In the genomic region with DNA sequence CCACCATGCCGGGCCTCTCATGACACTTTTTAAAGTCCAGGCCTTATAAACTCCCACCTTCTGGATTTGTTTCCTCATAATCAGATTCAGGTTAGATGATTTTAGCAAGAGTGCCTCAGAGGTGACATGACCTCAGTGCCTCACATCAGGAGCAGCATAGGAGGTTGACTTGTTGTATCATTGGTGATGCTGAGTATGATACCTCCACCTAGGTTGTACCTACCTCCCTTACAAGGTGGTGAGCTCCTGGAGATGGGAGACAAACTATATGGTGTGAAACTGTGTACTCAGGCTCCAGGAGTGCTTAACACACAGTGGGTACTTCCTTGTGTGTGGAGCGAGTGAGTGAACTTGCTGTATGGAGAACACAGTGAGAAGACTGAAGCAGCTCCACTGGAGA, we compare ENCODE assay signal across 24 cellular contexts. TPM values are rescaled to one million over a fixed set of nuclear protein-coding genes. Genes with fewer than 3 reads are reported as not detected.
DNase-seq lines count a peak whose midpoint lies in the region; ATAC-seq, FAIRE-seq and TF ChIP-seq lines count a peak whose summit lies in the region.
"Had no signal": no experiment of that assay in that cellular context is flagged by ENCODE, and none has a peak within 500 bp of the region (broad histone marks: within the 10 kb centered on the region; RNA-seq: fewer than 3 reads in every experiment).

No MANE protein-coding gene starts in this region.

- TF ChIP-seq POLR2A in HepG2 (IDR thresholded peaks at IDR 0.05; ENCODE audit: insufficient read depth in 1 of 2, low read depth in 2 of 2, low read length in 2 of 2): no peak

- H3K4me3 ChIP-seq in HepG2 (replicated peaks in 1 of 3; ENCODE audit: insufficient read depth in 1 of 3, low read depth in 2 of 3, low read length in 3 of 3): no peak overlapping the region
- H3K4me3 ChIP-seq: GM12878, PC-9, SJSA1 had no signal

- no peak for FAIRE-seq in HepG2 (lab: Jason Lieb, UNC)
- FAIRE-seq: G401.6, GM12878, GM19239, HTR-8/SVneo had no signal

- no peaks in the 10 kb centered on the region for H3K9me3 Mint-ChIP-seq in activated CD4-positive, alpha-beta T cell treated with anti-CD3 and anti-CD28 coated beads for 36 hours (ENCODE audit: low read depth)
- no peaks in the 10 kb centered on the region for H3K9me3 Mint-ChIP-seq in HFFc6
- no peaks in the 10 kb centered on the region for H3K9me3 Mint-ChIP-seq in stimulated activated effector memory CD8-positive, alpha-beta T cell treated with anti-CD3 and anti-CD28 coated beads, Interleukin-12 subunit alpha, Interleukin-12 subunit beta, amount 100 ng/mL, for 72 hours
- H3K9me3 Mint-ChIP-seq: CD8-positive, alpha-beta T cell had no signal

- intact Hi-C loops in activated CD4-positive, alpha-beta T cell treated with anti-CD3 and anti-CD28 coated beads for 36 hours (cut with DNase I, micrococcal nuclease): no loop called here
- intact Hi-C loops in HepG2 (cut with micrococcal nuclease; ENCODE audit: unreplicated experiment): no loop called here

- no peak for TF ChIP-seq RAD21 in HepG2 (CRISPR knock-in tag; IDR thresholded peaks at IDR 0.05)

- in situ Hi-C loops in HepG2 (cut with HindIII; ENCODE audit: extremely low pct_ligation_motif_present, low pct_unique_long_range_greater_than_20kb): no loop called here

- POLR2A ChIA-PET in activated CD4-positive, alpha-beta T cell treated with anti-CD3 and anti-CD28 coated beads for 36 hours (lab: Charles Lee): no interaction called here
- POLR2A ChIA-PET in HepG2 (lab: Yijun Ruan, JAX): interaction anchor here (0.6 to 0.8 kb wide), 2 partner anchors 10 to 38 kb away, joined by 3 to 4 read pairs; no protein-coding TSS in a partner anchor

- no peak overlapping the region for H3K9ac ChIP-seq in HepG2 (ENCODE audit: insufficient read depth, low read depth, low read length)

- no peak overlapping the region for H3K27ac ChIP-seq in HepG2 (ENCODE audit: extremely low read length, insufficient read depth, low read length)
- H3K27ac ChIP-seq: 22Rv1, C4-2B, SJSA1 had no signal

- no peaks in the 10 kb centered on the region for H3K4me1 ChIP-seq in HepG2 (ENCODE audit: insufficient read depth, low read length)
- H3K4me1 ChIP-seq: Caco-2, SJSA1 had no signal

- DNase-seq in activated CD4-positive, alpha-beta T cell treated with anti-CD3 and anti-CD28 coated beads for 36 hours: no peak
- DNase-seq in activated CD4-positive, alpha-beta T cell treated with anti-CD3 and anti-CD28 coated beads for 1 hour: no peak
- DNase-seq in HFFc6 (no peak), HepG2 (ENCODE audit: low spot score) (no peak)
- no peak for DNase-seq in stimulated activated effector memory CD8-positive, alpha-beta T cell treated with anti-CD3 and anti-CD28 coated beads, Interleukin-12 subunit alpha, Interleukin-12 subunit beta, amount 100 ng/mL, for 72 hours (ENCODE audit: low spot score in 2 of 2)
- DNase-seq: Caco-2; CD8-positive, alpha-beta T cell; KG1; MM.1S; NCI-H1694; NCI-H2029 treated with DMSO at 0.1 percent for 48 hours; NCI-H446 treated with DMSO at 0.1 percent for 48 hours; NCI-H526; PC-9 had no signal

- no peaks in the 10 kb centered on the region for H3K9me3 ChIP-seq in HepG2 (ENCODE audit: low read length)
- H3K9me3 ChIP-seq: Caco-2, SJSA1 had no signal

- no peaks in the 10 kb centered on the region for H3K27me3 ChIP-seq in HepG2 (ENCODE audit: control insufficient read depth in 1 of 2, insufficient read depth in 2 of 2, low read length in 2 of 2)
- H3K27me3 ChIP-seq: SJSA1 had no signal

- no peaks in the 10 kb centered on the region for H3K79me2 ChIP-seq in HepG2 (ENCODE audit: insufficient read depth, low read length)

- CTCF ChIA-PET in activated CD4-positive, alpha-beta T cell treated with anti-CD3 and anti-CD28 coated beads for 36 hours (lab: Charles Lee): interaction anchor here (0.5 kb wide), 1 partner anchor 144 kb away, joined by 3 read pairs; no protein-coding TSS in a partner anchor
- CTCF ChIA-PET in HepG2 (lab: Yijun Ruan, JAX; ENCODE audit: low intra/inter-chr PET ratio, low total read pairs): no interaction called here

- peaks cover 40 to 73% of the 10 kb centered on the region in 2 experiments for H3K36me3 ChIP-seq in HepG2 (replicated peaks in 1 of 2; ENCODE audit: control insufficient read depth in 1 of 2, insufficient read depth in 2 of 2, low read length in 2 of 2)

- WGBS in HepG2 (ENCODE audit: low lambda C conversion rate): 96% methylated on average over 2 of the region's 2 CpGs

- no peaks in the 10 kb centered on the region for H3K4me1 Mint-ChIP-seq in activated CD4-positive, alpha-beta T cell treated with anti-CD3 and anti-CD28 coated beads for 36 hours
- no peaks in the 10 kb centered on the region; the same call in 1 of the 2 replicates for H3K4me1 Mint-ChIP-seq in HFFc6 (ENCODE audit: low read depth)
- H3K4me1 Mint-ChIP-seq in stimulated activated effector memory CD8-positive, alpha-beta T cell treated with anti-CD3 and anti-CD28 coated beads, Interleukin-12 subunit alpha, Interleukin-12 subunit beta, amount 100 ng/mL, for 72 hours: no peaks in the 10 kb centered on the region
- H3K4me1 Mint-ChIP-seq: B cell had no signal

- no peaks in the 10 kb centered on the region for H3K27me3 Mint-ChIP-seq in activated CD4-positive, alpha-beta T cell treated with anti-CD3 and anti-CD28 coated beads for 36 hours
- no peaks in the 10 kb centered on the region; the same call in 1 of the 2 replicates for H3K27me3 Mint-ChIP-seq in HFFc6 (ENCODE audit: insufficient read depth)
- H3K27me3 Mint-ChIP-seq: B cell had no signal

- H2AFZ ChIP-seq in HepG2 (ENCODE audit: low read length): no peak overlapping the region
- H2AFZ ChIP-seq: PC-9 had no signal

- 0 out of 2 replicates have a peak, but pooled peaks cover 5% of the 10 kb centered on the region for H4K20me1 ChIP-seq in HepG2 (ENCODE audit: insufficient read depth, low read length)

- no peak overlapping the region for H3K4me3 Mint-ChIP-seq in activated CD4-positive, alpha-beta T cell treated with anti-CD3 and anti-CD28 coated beads for 36 hours
- no peak overlapping the region for H3K4me3 Mint-ChIP-seq in HFFc6
- H3K4me3 Mint-ChIP-seq in stimulated activated effector memory CD8-positive, alpha-beta T cell treated with anti-CD3 and anti-CD28 coated beads, Interleukin-12 subunit alpha, Interleukin-12 subunit beta, amount 100 ng/mL, for 72 hours: no peak overlapping the region
- H3K4me3 Mint-ChIP-seq: B cell; CD8-positive, alpha-beta T cell had no signal

- no peak for TF ChIP-seq CTCF in HFFc6 (IDR thresholded peaks at IDR 0.05)
- no peak for TF ChIP-seq CTCF in HepG2 (CRISPR knock-in tag; IDR thresholded peaks at IDR 0.05)

- no TSS peak for BruUV-seq in HepG2 (replicated peaks; lab: Mats Ljungman, UMichigan)

- peak overlapping the region; percentile 13 for H3K27ac Mint-ChIP-seq in activated CD4-positive, alpha-beta T cell treated with anti-CD3 and anti-CD28 coated beads for 36 hours
- peak overlapping the region; percentile 30; the same call in 1 of the 2 replicates for H3K27ac Mint-ChIP-seq in HFFc6
- peak overlapping the region; percentile 69 for H3K27ac Mint-ChIP-seq in stimulated activated effector memory CD8-positive, alpha-beta T cell treated with anti-CD3 and anti-CD28 coated beads, Interleukin-12 subunit alpha, Interleukin-12 subunit beta, amount 100 ng/mL, for 72 hours
- H3K27ac Mint-ChIP-seq: B cell; CD8-positive, alpha-beta T cell had no signal

- no peak for ATAC-seq in activated CD4-positive, alpha-beta T cell treated with anti-CD3 and anti-CD28 coated beads for 36 hours
- ATAC-seq in HepG2: peak; percentile 8; the same call in 2 of the 3 replicates
- ATAC-seq in stimulated activated effector memory CD8-positive, alpha-beta T cell treated with anti-CD3 and anti-CD28 coated beads, Interleukin-12 subunit alpha, Interleukin-12 subunit beta, amount 100 ng/mL, for 72 hours: no peak
- no peak for ATAC-seq in GM18511 (IDR thresholded peaks at IDR 0.05; ENCODE audit: unreplicated experiment)
- no peak for ATAC-seq in HG02840 (IDR thresholded peaks at IDR 0.05; ENCODE audit: low FRiP score, unreplicated experiment)
- ATAC-seq: CD8-positive, alpha-beta T cell; GM12878 had no signal

- H3K36me3 Mint-ChIP-seq in activated CD4-positive, alpha-beta T cell treated with anti-CD3 and anti-CD28 coated beads for 36 hours (ENCODE audit: low read depth): peaks cover 22% of the 10 kb centered on the region
- peaks cover 13% of the 10 kb centered on the region; the same call in 1 of the 2 replicates for H3K36me3 Mint-ChIP-seq in HFFc6 (ENCODE audit: low read depth)
- peaks cover 71% of the 10 kb centered on the region for H3K36me3 Mint-ChIP-seq in stimulated activated effector memory CD8-positive, alpha-beta T cell treated with anti-CD3 and anti-CD28 coated beads, Interleukin-12 subunit alpha, Interleukin-12 subunit beta, amount 100 ng/mL, for 72 hours

- TF ChIP-seq EP300 in HepG2 (IDR thresholded peaks at IDR 0.05; ENCODE audit: low read depth in 2 of 2, low read length in 2 of 2) (no peak), HepG2 (CRISPR knock-in tag; IDR thresholded peaks at IDR 0.05; ENCODE audit: borderline replicate concordance) (no peak)

- no peak overlapping the region for H3K4me2 ChIP-seq in HepG2 (ENCODE audit: low read depth, low read length)
- H3K4me2 ChIP-seq: PC-9 had no signal

RNA-seq across cellular contexts. Expression of a gene that starts 18.6 kb away (rescaled TPM):
- 100 to 1,000 TPM in 1 of 2 experiments, 10 to 100 TPM in 1; 81.5 to 158 TPM for total RNA-seq in activated CD4-positive, alpha-beta T cell treated with anti-CD3 and anti-CD28 coated beads for 36 hours
- 100 to 1,000 TPM in 1 of 6 experiments, 10 to 100 TPM in 5; 79.4 to 101 (median 89.0) TPM for total RNA-seq in HFFc6 (2021; fragmentation: NEBNext Ultra II Directional; extraction: Animal tissue kit (Norgen Biotek cat#: 25700))
- total RNA-seq in HepG2 (2016; rRNA removed; fragmentation: Illumina TruSeq; extraction: Trizol): 601 and 760 TPM in 2 replicates
- total RNA-seq in HepG2 (2016; cell fraction: cytosol; rRNA removed; fragmentation: Illumina TruSeq; extraction: Trizol; ENCODE audit: low read depth): 295 and 299 TPM in 2 replicates
- total RNA-seq in HepG2 (2016; cell fraction: insoluble cytoplasmic fraction; rRNA removed; fragmentation: Illumina TruSeq; extraction: Trizol): 602 and 798 TPM in 2 replicates
- 285 and 300 TPM in 2 replicates for total RNA-seq in HepG2 (2016; cell fraction: membrane; rRNA removed; fragmentation: Illumina TruSeq; extraction: Trizol)
- 185 and 192 TPM in 2 replicates for total RNA-seq in HepG2 (2016; cell fraction: nucleus; rRNA removed; fragmentation: Illumina TruSeq; extraction: Trizol)
- 192 and 221 TPM in 2 replicates for polyA plus RNA-seq in HepG2 (2011; rRNA removed)
- polyA plus RNA-seq in HepG2 (2011; cell fraction: cytosol; rRNA removed): 288 and 387 TPM in 2 replicates
- 84.1 and 87.7 TPM in 2 replicates for polyA plus RNA-seq in HepG2 (2011; cell fraction: nucleus; rRNA removed)
- 224 and 262 TPM in 2 replicates for polyA plus RNA-seq in HepG2 (2012)
- 233 and 257 TPM in 2 replicates for polyA plus RNA-seq in HepG2 (2016; cell fraction: cytosol; fragmentation: Illumina TruSeq; extraction: Trizol; ENCODE audit: low read depth)
- 608 and 670 TPM in 2 replicates for polyA plus RNA-seq in HepG2 (2016; cell fraction: insoluble cytoplasmic fraction; fragmentation: Illumina TruSeq; extraction: Trizol; ENCODE audit: low read depth)
- polyA plus RNA-seq in HepG2 (2016; cell fraction: membrane; fragmentation: Illumina TruSeq; extraction: Trizol; ENCODE audit: low read depth): 191 and 215 TPM in 2 replicates
- 276 and 279 TPM in 2 replicates for polyA plus RNA-seq in HepG2 (2016; cell fraction: nucleus; fragmentation: Illumina TruSeq; extraction: Trizol; ENCODE audit: insufficient read depth, low read depth)
- 41.0 and 74.5 TPM in 2 replicates for polyA minus RNA-seq in HepG2 (2011; rRNA and poly(A)+ RNA removed; ENCODE audit: low replicate concordance)
- polyA minus RNA-seq in HepG2 (2011; cell fraction: cytosol; rRNA and poly(A)+ RNA removed): 75.4 and 99.6 TPM in 2 replicates
- 33.9 and 41.0 TPM in 2 replicates for polyA minus RNA-seq in HepG2 (2011; cell fraction: nucleus; rRNA and poly(A)+ RNA removed)

RNA-seq across cellular contexts. Expression of a gene that starts 20.0 kb away (rescaled TPM):
- 10 to 100 TPM; 56.8 to 57.2 TPM for total RNA-seq in activated CD4-positive, alpha-beta T cell treated with anti-CD3 and anti-CD28 coated beads for 36 hours
- total RNA-seq in HFFc6 (2021; fragmentation: NEBNext Ultra II Directional; extraction: Animal tissue kit (Norgen Biotek cat#: 25700)): 100 to 1,000 TPM in 3 of 6 experiments, 10 to 100 TPM in 3; 94.1 to 130 (median 99.2) TPM
- total RNA-seq in HepG2 (2016; rRNA removed; fragmentation: Illumina TruSeq; extraction: Trizol): 111 and 142 TPM in 2 replicates
- 27.2 and 33.8 TPM in 2 replicates for total RNA-seq in HepG2 (2016; cell fraction: cytosol; rRNA removed; fragmentation: Illumina TruSeq; extraction: Trizol; ENCODE audit: low read depth)
- 112 and 143 TPM in 2 replicates for total RNA-seq in HepG2 (2016; cell fraction: insoluble cytoplasmic fraction; rRNA removed; fragmentation: Illumina TruSeq; extraction: Trizol)
- total RNA-seq in HepG2 (2016; cell fraction: membrane; rRNA removed; fragmentation: Illumina TruSeq; extraction: Trizol): 46.0 and 47.2 TPM in 2 replicates
- 80.6 and 99.3 TPM in 2 replicates for total RNA-seq in HepG2 (2016; cell fraction: nucleus; rRNA removed; fragmentation: Illumina TruSeq; extraction: Trizol)
- polyA plus RNA-seq in HepG2 (2011; rRNA removed): 97.6 and 100 TPM in 2 replicates
- polyA plus RNA-seq in HepG2 (2011; cell fraction: cytosol; rRNA removed): 98.1 and 112 TPM in 2 replicates
- 129 and 137 TPM in 2 replicates for polyA plus RNA-seq in HepG2 (2011; cell fraction: nucleus; rRNA removed)
- 83.8 and 88.4 TPM in 2 replicates for polyA plus RNA-seq in HepG2 (2012)
- polyA plus RNA-seq in HepG2 (2016; cell fraction: cytosol; fragmentation: Illumina TruSeq; extraction: Trizol; ENCODE audit: low read depth): 31.2 and 32.8 TPM in 2 replicates
- 119 and 123 TPM in 2 replicates for polyA plus RNA-seq in HepG2 (2016; cell fraction: insoluble cytoplasmic fraction; fragmentation: Illumina TruSeq; extraction: Trizol; ENCODE audit: low read depth)
- 30.0 and 32.3 TPM in 2 replicates for polyA plus RNA-seq in HepG2 (2016; cell fraction: membrane; fragmentation: Illumina TruSeq; extraction: Trizol; ENCODE audit: low read depth)
- 89.9 and 95.2 TPM in 2 replicates for polyA plus RNA-seq in HepG2 (2016; cell fraction: nucleus; fragmentation: Illumina TruSeq; extraction: Trizol; ENCODE audit: insufficient read depth, low read depth)
- 49.6 and 117 TPM in 2 replicates for polyA minus RNA-seq in HepG2 (2011; rRNA and poly(A)+ RNA removed; ENCODE audit: low replicate concordance)
- polyA minus RNA-seq in HepG2 (2011; cell fraction: cytosol; rRNA and poly(A)+ RNA removed): 61.7 and 68.8 TPM in 2 replicates
- 155 and 167 TPM in 2 replicates for polyA minus RNA-seq in HepG2 (2011; cell fraction: nucleus; rRNA and poly(A)+ RNA removed)

RNA-seq across cellular contexts. Expression of a gene that starts 20.3 kb away (rescaled TPM):
- 10 to 100 TPM; 26.6 to 31.9 TPM for total RNA-seq in activated CD4-positive, alpha-beta T cell treated with anti-CD3 and anti-CD28 coated beads for 36 hours
- total RNA-seq in HFFc6 (2021; fragmentation: NEBNext Ultra II Directional; extraction: Animal tissue kit (Norgen Biotek cat#: 25700)): 10 to 100 TPM; 22.1 to 30.8 (median 27.0) TPM
- 80.4 and 84.2 TPM in 2 replicates for total RNA-seq in HepG2 (2016; rRNA removed; fragmentation: Illumina TruSeq; extraction: Trizol)
- 18.1 and 20.7 TPM in 2 replicates for total RNA-seq in HepG2 (2016; cell fraction: cytosol; rRNA removed; fragmentation: Illumina TruSeq; extraction: Trizol; ENCODE audit: low read depth)
- total RNA-seq in HepG2 (2016; cell fraction: insoluble cytoplasmic fraction; rRNA removed; fragmentation: Illumina TruSeq; extraction: Trizol): 79.1 and 84.4 TPM in 2 replicates
- total RNA-seq in HepG2 (2016; cell fraction: membrane; rRNA removed; fragmentation: Illumina TruSeq; extraction: Trizol): 44.8 and 49.7 TPM in 2 replicates
- 64.8 and 79.0 TPM in 2 replicates for total RNA-seq in HepG2 (2016; cell fraction: nucleus; rRNA removed; fragmentation: Illumina TruSeq; extraction: Trizol)
- 49.4 and 54.7 TPM in 2 replicates for polyA plus RNA-seq in HepG2 (2011; rRNA removed)
- 41.5 and 46.7 TPM in 2 replicates for polyA plus RNA-seq in HepG2 (2011; cell fraction: cytosol; rRNA removed)
- 131 and 162 TPM in 2 replicates for polyA plus RNA-seq in HepG2 (2011; cell fraction: nucleus; rRNA removed)
- 27.0 and 35.2 TPM in 2 replicates for polyA plus RNA-seq in HepG2 (2012)
- polyA plus RNA-seq in HepG2 (2016; cell fraction: cytosol; fragmentation: Illumina TruSeq; extraction: Trizol; ENCODE audit: low read depth): 8.2 and 10.2 TPM in 2 replicates
- 69.7 and 75.5 TPM in 2 replicates for polyA plus RNA-seq in HepG2 (2016; cell fraction: insoluble cytoplasmic fraction; fragmentation: Illumina TruSeq; extraction: Trizol; ENCODE audit: low read depth)
- 20.9 and 22.2 TPM in 2 replicates for polyA plus RNA-seq in HepG2 (2016; cell fraction: membrane; fragmentation: Illumina TruSeq; extraction: Trizol; ENCODE audit: low read depth)
- polyA plus RNA-seq in HepG2 (2016; cell fraction: nucleus; fragmentation: Illumina TruSeq; extraction: Trizol; ENCODE audit: insufficient read depth, low read depth): 59.4 and 64.9 TPM in 2 replicates
- polyA minus RNA-seq in HepG2 (2011; rRNA and poly(A)+ RNA removed; ENCODE audit: low replicate concordance): 142 and 329 TPM in 2 replicates
- 36.3 and 43.7 TPM in 2 replicates for polyA minus RNA-seq in HepG2 (2011; cell fraction: cytosol; rRNA and poly(A)+ RNA removed)
- 112 and 117 TPM in 2 replicates for polyA minus RNA-seq in HepG2 (2011; cell fraction: nucleus; rRNA and poly(A)+ RNA removed)

Comparison
In these comparisons a context has a peak if more than half of its experiments do, and no peak if none do; other contexts are left out.
1. H3K27ac Mint-ChIP-seq: peak in every context shown above with its lines; median percentile 69 in stimulated activated effector memory CD8-positive, alpha-beta T cell treated with anti-CD3 and anti-CD28 coated beads, Interleukin-12 subunit alpha, Interleukin-12 subunit beta, amount 100 ng/mL, for 72 hours; 30 in HFFc6; 13 in activated CD4-positive, alpha-beta T cell treated with anti-CD3 and anti-CD28 coated beads for 36 hours.